31 cellular contexts compared by ENCODE assay signal in the genomic region with DNA sequence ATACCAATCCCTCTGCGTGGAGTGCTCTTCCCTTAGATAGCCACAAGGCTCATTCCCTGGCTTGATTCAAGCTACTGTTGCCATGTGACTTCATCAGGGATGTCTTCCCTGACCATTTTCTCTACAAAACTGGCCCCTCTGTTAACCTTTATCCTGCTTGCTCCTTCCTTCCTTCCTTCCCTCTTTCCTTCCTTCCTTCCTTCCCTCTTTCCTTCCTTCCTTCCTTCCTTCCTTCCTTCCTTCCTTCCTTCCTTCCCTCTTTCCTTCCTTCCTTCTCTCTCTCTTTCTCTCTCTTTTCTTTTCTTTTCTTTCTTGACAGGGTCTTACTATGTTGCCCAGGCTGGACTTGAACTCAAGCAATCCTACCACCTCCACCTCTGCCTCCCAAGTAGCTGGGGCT. TPM values are rescaled to one million over a fixed set of nuclear protein-coding genes. Genes with fewer than 3 reads are reported as not detected.
DNase-seq lines count a peak whose midpoint lies in the region; ATAC-seq, FAIRE-seq and TF ChIP-seq lines count a peak whose summit lies in the region.
"Had no signal": no experiment of that assay in that cellular context is flagged by ENCODE, and none has a peak within 500 bp of the region (broad histone marks: within the 10 kb centered on the region; RNA-seq: fewer than 3 reads in every experiment).

No MANE protein-coding gene starts in this region.

- no peak for TF ChIP-seq POLR2A in K562 (conservative IDR thresholded peaks at IDR 0.05)

- H2AFZ ChIP-seq in MM.1S (ENCODE audit: low read length) (0 out of 2 replicates have a peak overlapping the region, but pooled peaks have one; percentile 51), K562 (ENCODE audit: low read depth, low read length) (no peak overlapping the region)

- TF ChIP-seq CTCF in HEK293 (tag by site-specific recombination; IDR thresholded peaks at IDR 0.05) (no peak), MM.1S (IDR thresholded peaks at IDR 0.05; ENCODE audit: low read length) (no peak), K562 (IDR thresholded peaks at IDR 0.05 in 2 of 3, conservative IDR thresholded peaks at IDR 0.05 in 1 of 3; ENCODE audit: insufficient read depth in 2 of 3, low read depth in 1 of 3, low read length in 3 of 3) (no peak), tibial artery (IDR thresholded peaks at IDR 0.05) (no peak)

- BruUV-seq in K562 (replicated peaks; lab: Mats Ljungman, UMichigan), result no TSS peak

- no peaks in the 10 kb centered on the region for H3K36me3 ChIP-seq in HEK293 (ENCODE audit: control insufficient read depth in 2 of 2, insufficient read depth in 1 of 2, low read length in 2 of 2)
- no peaks in the 10 kb centered on the region for H3K36me3 ChIP-seq in MM.1S (replicated peaks; ENCODE audit: insufficient read depth, low read length)
- no peaks in the 10 kb centered on the region for H3K36me3 ChIP-seq in K562 (ENCODE audit: control insufficient read depth, insufficient read depth, low read length)
- no peaks in the 10 kb centered on the region for H3K36me3 ChIP-seq in tibial artery
- H3K36me3 ChIP-seq: BE2C, BLaER1 had no signal

- H3K27me3 ChIP-seq in MM.1S (replicated peaks; ENCODE audit: insufficient read depth, low read length) (no peaks in the 10 kb centered on the region), K562 (ENCODE audit: control insufficient read depth in 2 of 2, insufficient read depth in 2 of 2, low read length in 2 of 2) (no peaks in the 10 kb centered on the region), tibial artery (no peaks in the 10 kb centered on the region)
- H3K27me3 ChIP-seq: BLaER1 had no signal

- H3K9me1 ChIP-seq in K562 (ENCODE audit: control insufficient read depth, insufficient read depth, low read length), result no peaks in the 10 kb centered on the region

- H4K20me1 ChIP-seq in MM.1S (ENCODE audit: insufficient read depth, low read length) (no peaks in the 10 kb centered on the region), K562 (replicated peaks; ENCODE audit: control insufficient read depth, insufficient read depth, low read length) (no peaks in the 10 kb centered on the region)
- H4K20me1 ChIP-seq: BLaER1 had no signal

- intact Hi-C loops in K562 (cut with micrococcal nuclease), result no loop called here
- intact Hi-C loops in tibial artery (cut with DNase I; ENCODE audit: low total_unique reads), result no loop called here

- TF ChIP-seq EP300 in K562 (IDR thresholded peaks at IDR 0.05; ENCODE audit: low read length), result no peak

- POLR2A ChIA-PET in HEK293 (lab: Yijun Ruan, JAX) (no interaction called here), K562 (lab: Yijun Ruan, JAX) (no interaction called here)

- H3F3A ChIP-seq in MM.1S (ENCODE audit: insufficient read depth, low read length), result no peaks in the 10 kb centered on the region

- H3K4me1 ChIP-seq in HEK293 (ENCODE audit: control insufficient read depth, insufficient read depth, low read length) (peaks cover 10% of the 10 kb centered on the region; the same call in 1 of the 2 replicates), MM.1S (ENCODE audit: low read length) (no peaks in the 10 kb centered on the region), K562 (replicated peaks in 1 of 2; ENCODE audit: control insufficient read depth in 2 of 2, insufficient read depth in 2 of 2, low read length in 2 of 2) (no peaks in the 10 kb centered on the region), tibial artery (peaks cover 0 to 48% (median 18%) of the 10 kb centered on the region in 4 donors)
- H3K4me1 ChIP-seq: BE2C had no signal

- H3K9me2 ChIP-seq in MM.1S (replicated peaks; ENCODE audit: insufficient read depth, low read length), result no peaks in the 10 kb centered on the region

- in situ Hi-C loops in K562 (cut with MboI) (no loop called here), G401 (cut with HindIII; ENCODE audit: low sequenced_read_pairs) (no loop called here)

- CTCF ChIA-PET in HEK293 (lab: Yijun Ruan, JAX), result no interaction called here
- CTCF ChIA-PET in K562 (lab: Yijun Ruan, JAX; ENCODE audit: low intra/inter-chr PET ratio), result no interaction called here

- H3K27ac ChIP-seq in HEK293 (ENCODE audit: extremely low read depth, low read depth, low read length) (no peak overlapping the region), MM.1S (ENCODE audit: low read length) (no peak overlapping the region), K562 (ENCODE audit: extremely low read depth, low read depth, low read length) (no peak overlapping the region), tibial artery (peak overlapping the region; percentile 14 to 50)
- H3K27ac ChIP-seq: BLaER1 had no signal

- H3K4me2 ChIP-seq in MM.1S (ENCODE audit: low read depth, low read length) (no peak overlapping the region; the same call in 1 of the 2 replicates), K562 (ENCODE audit: insufficient read depth, low read length) (no peak overlapping the region)
- H3K4me2 ChIP-seq: BLaER1 had no signal

- no peaks in the 10 kb centered on the region for H3K79me2 ChIP-seq in MM.1S (ENCODE audit: low read length)
- no peaks in the 10 kb centered on the region for H3K79me2 ChIP-seq in K562 (ENCODE audit: control insufficient read depth, insufficient read depth, low read length)

- TF ChIP-seq RAD21 in K562 (CRISPR knock-in tag; conservative IDR thresholded peaks at IDR 0.05 in 1 of 2, IDR thresholded peaks at IDR 0.05 in 1 of 2), result no peak

- H3K9me3 ChIP-seq in HEK293 (ENCODE audit: control insufficient read depth, insufficient read depth, low read depth, low read length), result no peaks in the 10 kb centered on the region
- no peaks in the 10 kb centered on the region for H3K9me3 ChIP-seq in MM.1S (replicated peaks; ENCODE audit: insufficient read depth, low read length)
- H3K9me3 ChIP-seq in K562 (replicated peaks; ENCODE audit: control insufficient read depth, insufficient read depth, low read depth, low read length), result no peaks in the 10 kb centered on the region
- no peaks in the 10 kb centered on the region for H3K9me3 ChIP-seq in tibial artery
- H3K9me3 ChIP-seq: BE2C, BLaER1 had no signal

- FAIRE-seq in K562 (lab: Jason Lieb, UNC), result no peak
- FAIRE-seq: A204.1, G401.6, GM12891, GM19239 had no signal

- ATAC-seq in K562, result no peak
- ATAC-seq in GM21723 (IDR thresholded peaks at IDR 0.05; ENCODE audit: unreplicated experiment), result no peak
- no peak for ATAC-seq in HG03565 (IDR thresholded peaks at IDR 0.05; ENCODE audit: unreplicated experiment)

- H3K4me3 ChIP-seq in HEK293 (ENCODE audit: low read depth, low read length), result no peak overlapping the region
- no peak overlapping the region for H3K4me3 ChIP-seq in MM.1S (ENCODE audit: low read length)
- H3K4me3 ChIP-seq in K562, result no peak overlapping the region
- no peak overlapping the region for H3K4me3 ChIP-seq in tibial artery
- H3K4me3 ChIP-seq: BLaER1 had no signal

- no peak overlapping the region for H3K9ac ChIP-seq in MM.1S (ENCODE audit: low read length)
- H3K9ac ChIP-seq in K562 (ENCODE audit: insufficient read depth in 1 of 2, low read depth in 2 of 2, low read length in 2 of 2), result no peak overlapping the region
- H3K9ac ChIP-seq: BLaER1 had no signal

- DNase-seq in MM.1S (no peak), K562 (ENCODE audit: extremely low read depth in 1 of 4, low spot score in 3 of 4) (no peak), tibial artery (no peak), G401 (ENCODE audit: low spot score) (no peak)
- DNase-seq: 8988T; ACHN; BE2C; C1 segment of cervical spinal cord; CD4-positive, alpha-beta memory T cell; CD4-positive, CD25-positive, alpha-beta regulatory T cell; CD8-positive, alpha-beta memory T cell; COR-L47; DMS 273 treated with DMSO at 0.1 percent for 48 hours; DMS153; DMS53; DMS79; DND-41; EL; GF-D8 had no signal

- WGBS in K562 (ENCODE audit: insufficient coverage, low coverage, missing lambda C conversion rate), result 0% methylated on average over 1 of the region's 1 CpG

RNA-seq across cellular contexts. Expression of a gene that starts 6.2 kb away (rescaled TPM):
- 0.14 and 0.69 TPM in 2 replicates for total RNA-seq in K562 (2011; cell fraction: chromatin; rRNA removed; ENCODE audit: low replicate concordance)
- total RNA-seq in K562 (2011; cell fraction: nucleolus; rRNA removed), result 0.17 and 0.26 TPM in 2 replicates
- 0.31 and 0.37 TPM in 2 replicates for total RNA-seq in K562 (2011; cell fraction: nucleoplasm; rRNA removed)
- 0.14 and 0.24 TPM in 2 replicates for total RNA-seq in K562 (2014; rRNA removed)
- total RNA-seq in K562 (2014; rRNA removed; fragmentation: Illumina TruSeq; extraction: Trizol), result 0.26 and 0.33 TPM in 2 replicates
- 0.23 and 0.33 TPM in 2 replicates for total RNA-seq in K562 (2015; rRNA removed; fragmentation: Illumina TruSeq; extraction: Trizol)
- 0.13 and 0.18 TPM in 2 replicates for total RNA-seq in K562 (2021)
- under 0.01 and 0.07 TPM in 2 replicates for polyA plus RNA-seq in K562 (2011; rRNA removed)
- under 0.01 TPM in 2 replicates for polyA plus RNA-seq in K562 (2011; cell fraction: cytosol; rRNA removed)
- 0.06 TPM in 1 of 2 replicates, not detected in the other for polyA plus RNA-seq in K562 (2011; cell fraction: nucleus; rRNA removed)
- 0.12 and 0.35 TPM in 2 replicates for polyA plus RNA-seq in K562 (2012)
- polyA plus RNA-seq in K562 (2014; fragmentation: Illumina TruSeq; extraction: Trizol), result 0.13 and 0.17 TPM in 2 replicates
- under 1 TPM; 0.03 to 0.10 TPM for polyA plus RNA-seq in K562 (2014; fragmentation: Nextera tagmentation; extraction: Ambion mirVana)
- 0.42 and 0.47 TPM in 2 replicates for polyA plus RNA-seq in K562 (2014; rRNA removed)
- polyA minus RNA-seq in K562 (2011; rRNA and poly(A)+ RNA removed), result 0.03 and 0.21 TPM in 2 replicates
- not detected in 2 replicates for polyA minus RNA-seq in K562 (2011; cell fraction: cytosol; rRNA and poly(A)+ RNA removed)
- polyA minus RNA-seq in K562 (2011; cell fraction: nucleus; rRNA and poly(A)+ RNA removed), result under 0.01 and 0.13 TPM in 2 replicates
- total RNA-seq in G401 (2014; rRNA removed; shearing (Covaris generic)), result not detected in 2 replicates
- total RNA-seq: CD4-positive, alpha-beta memory T cell had no signal
- polyA plus RNA-seq: AG04450; CD14-positive monocyte; CD4-positive, alpha-beta memory T cell had no signal

RNA-seq across cellular contexts. Expression of a gene that starts 31.5 kb away (rescaled TPM):
- total RNA-seq in K562 (2011; cell fraction: chromatin; rRNA removed; ENCODE audit: low replicate concordance), result not detected in 2 replicates
- not detected in 2 replicates for total RNA-seq in K562 (2011; cell fraction: nucleolus; rRNA removed)
- total RNA-seq in K562 (2011; cell fraction: nucleoplasm; rRNA removed), result not detected in 2 replicates
- total RNA-seq in K562 (2014; rRNA removed), result not detected in 2 replicates
- total RNA-seq in K562 (2014; rRNA removed; fragmentation: Illumina TruSeq; extraction: Trizol), result not detected in 2 replicates
- total RNA-seq in K562 (2015; rRNA removed; fragmentation: Illumina TruSeq; extraction: Trizol), result not detected in 2 replicates
- not detected in 2 replicates for total RNA-seq in K562 (2021)
- not detected in 2 replicates for polyA plus RNA-seq in K562 (2011; rRNA removed)
- not detected in 2 replicates for polyA plus RNA-seq in K562 (2011; cell fraction: cytosol; rRNA removed)
- polyA plus RNA-seq in K562 (2011; cell fraction: nucleus; rRNA removed), result not detected in 2 replicates
- polyA plus RNA-seq in K562 (2012), result not detected in 2 replicates
- not detected in 2 replicates for polyA plus RNA-seq in K562 (2014; fragmentation: Illumina TruSeq; extraction: Trizol)
- polyA plus RNA-seq in K562 (2014; fragmentation: Nextera tagmentation; extraction: Ambion mirVana), result not detected
- polyA plus RNA-seq in K562 (2014; rRNA removed), result not detected in 2 replicates
- polyA minus RNA-seq in K562 (2011; rRNA and poly(A)+ RNA removed), result not detected in 2 replicates
- not detected in 2 replicates for polyA minus RNA-seq in K562 (2011; cell fraction: cytosol; rRNA and poly(A)+ RNA removed)
- polyA minus RNA-seq in K562 (2011; cell fraction: nucleus; rRNA and poly(A)+ RNA removed), result not detected in 2 replicates
- total RNA-seq in G401 (2014; rRNA removed; shearing (Covaris generic)), result not detected in 2 replicates
- total RNA-seq: A673; CD4-positive, alpha-beta memory T cell; CD4-positive, CD25-positive, alpha-beta regulatory T cell; CD8-positive, alpha-beta memory T cell; Daoy had no signal
- polyA plus RNA-seq: AG04450; CD14-positive monocyte; CD4-positive, alpha-beta memory T cell; CD4-positive, CD25-positive, alpha-beta regulatory T cell; CD8-positive, alpha-beta memory T cell had no signal

Comparison
In these comparisons a context has a peak if more than half of its experiments do, and no peak if none do; other contexts are left out.
1. H3K27ac ChIP-seq: peak in tibial artery (2 of 2); none in HEK293 (single experiment), MM.1S (single experiment) and K562 (single experiment).